In genomic region chr7:45923290-45923689, GRCh38 we compare ENCODE assay signal across 9 cellular contexts. TPM values are rescaled to one million over a fixed set of nuclear protein-coding genes. Genes with fewer than 3 reads are reported as not detected.
DNase-seq lines count a peak whose midpoint lies in the region; TF ChIP-seq lines count a peak whose summit lies in the region.
"Had no signal": no experiment of that assay in that cellular context is flagged by ENCODE, and none has a peak within 500 bp of the region (broad histone marks: within the 10 kb centered on the region; RNA-seq: fewer than 3 reads in every experiment).

No MANE protein-coding gene starts in this region.

- TF ChIP-seq EP300 in Ishikawa (IDR thresholded peaks at IDR 0.05; ENCODE audit: borderline replicate concordance) (no peak), sigmoid colon (IDR thresholded peaks at IDR 0.05) (no peak)

- intact Hi-C loops in sigmoid colon (cut with DNase I) = loop anchor here (2.0 to 10.0 kb wide), 2 partner anchors 1012 to 1330 kb away; no protein-coding TSS in a partner anchor

- TF ChIP-seq RAD21 in Ishikawa (IDR thresholded peaks at IDR 0.05; ENCODE audit: low read depth) = peak; percentile 99

- H3K4me3 ChIP-seq in SJCRH30 (no peak overlapping the region; the same call in 1 of the 2 replicates), astrocyte of the cerebellum (ENCODE audit: low read depth, low read length) (no peak overlapping the region), hepatocyte (peak overlapping the region; percentile 6), sigmoid colon (peak overlapping the region in 2 of 4 donors; percentile 56 to 66)

- WGBS in hepatocyte (ENCODE audit: low lambda C conversion rate, missing lambda C conversion rate) = 7% methylated on average over 9 of the region's 9 CpGs
- 5 to 10% methylated on average over 9 of the region's 9 CpGs for WGBS in sigmoid colon, 2 donors

- H3K27me3 ChIP-seq in SJCRH30 = no peaks in the 10 kb centered on the region
- H3K27me3 ChIP-seq in hepatocyte = peaks cover 21% of the 10 kb centered on the region
- H3K27me3 ChIP-seq in sigmoid colon = peaks cover 6 to 38% (median 12%) of the 10 kb centered on the region in 3 donors

- H4K20me1 ChIP-seq in hepatocyte (ENCODE audit: insufficient read depth, poor library complexity, severe bottlenecking) = peaks cover 8% of the 10 kb centered on the region

- H3K36me3 ChIP-seq in SJCRH30 = no peaks in the 10 kb centered on the region
- no peaks in the 10 kb centered on the region for H3K36me3 ChIP-seq in hepatocyte (replicated peaks; ENCODE audit: insufficient read depth, low read depth)
- no peaks in the 10 kb centered on the region for H3K36me3 ChIP-seq in sigmoid colon

- H3K79me2 ChIP-seq in hepatocyte = peaks cover 23% of the 10 kb centered on the region

- no peaks in the 10 kb centered on the region for H3K9me2 ChIP-seq in hepatocyte (replicated peaks; ENCODE audit: insufficient read depth)

- H3K27ac ChIP-seq in SJCRH30 (no peak overlapping the region), hepatocyte (no peak overlapping the region), sigmoid colon (peak overlapping the region in 1 of 4 donors; percentile 81)

- H3K4me2 ChIP-seq in hepatocyte = peak overlapping the region; percentile 89

- no peak for TF ChIP-seq POLR2A in sigmoid colon (IDR thresholded peaks at IDR 0.05)

- H3K9me3 ChIP-seq in SJCRH30 (replicated peaks) (no peaks in the 10 kb centered on the region), hepatocyte (ENCODE audit: low read depth) (no peaks in the 10 kb centered on the region), sigmoid colon (no peaks in the 10 kb centered on the region)

- peaks cover 2% of the 10 kb centered on the region; the same call in 1 of the 2 replicates for H3K4me1 ChIP-seq in SJCRH30
- peaks cover 15% of the 10 kb centered on the region for H3K4me1 ChIP-seq in hepatocyte (ENCODE audit: insufficient read depth)
- H3K4me1 ChIP-seq in sigmoid colon = peaks cover 0 to 47% (median 45%) of the 10 kb centered on the region in 4 donors

- DNase-seq in NCI-H1417 (lab: John Stamatoyannopoulos, UW) (peak; percentile 5 to 71 (median 51)), NCI-H1417 treated with DMSO at 0.1 percent for 48 hours (lab: John Stamatoyannopoulos, UW) (no peak), SJCRH30 (peak; percentile 60 to 77), astrocyte of the cerebellum (ENCODE audit: low read depth) (peak; percentile 59), hepatocyte (ENCODE audit: low spot score) (peak; percentile 88), sigmoid colon (peak; percentile 85), GM19238 (ENCODE audit: insufficient read length, low spot score) (no peak)

- TF ChIP-seq CTCF in astrocyte of the cerebellum (IDR thresholded peaks at IDR 0.05; ENCODE audit: low read depth, low read length, missing control alignments) (peak; percentile 97), hepatocyte (IDR thresholded peaks at IDR 0.05; ENCODE audit: poor library complexity) (peak; percentile 98), sigmoid colon (IDR thresholded peaks at IDR 0.05) (peak; percentile 61 to 88 (median 74))

- H2AFZ ChIP-seq in hepatocyte = peak overlapping the region; percentile 20

- in situ Hi-C loops in astrocyte of the cerebellum (cut with HindIII; ENCODE audit: low sequenced_read_pairs) = no loop called here

TF ChIP-seq in Ishikawa, 13 proteins besides CTCF, POLR2A, EP300 and RAD21:
- TF ChIP-seq MAX (IDR thresholded peaks at IDR 0.05) (peak; percentile 28), TCF12 (IDR thresholded peaks at IDR 0.05; ENCODE audit: low read depth) (no peak), TAF1 (IDR thresholded peaks at IDR 0.05; ENCODE audit: low read depth) (no peak), ZBTB7A (IDR thresholded peaks at IDR 0.05; ENCODE audit: low read depth) (no peak), EGR1 (IDR thresholded peaks at IDR 0.05) (no peak)
- TF ChIP-seq, protein P1, sequence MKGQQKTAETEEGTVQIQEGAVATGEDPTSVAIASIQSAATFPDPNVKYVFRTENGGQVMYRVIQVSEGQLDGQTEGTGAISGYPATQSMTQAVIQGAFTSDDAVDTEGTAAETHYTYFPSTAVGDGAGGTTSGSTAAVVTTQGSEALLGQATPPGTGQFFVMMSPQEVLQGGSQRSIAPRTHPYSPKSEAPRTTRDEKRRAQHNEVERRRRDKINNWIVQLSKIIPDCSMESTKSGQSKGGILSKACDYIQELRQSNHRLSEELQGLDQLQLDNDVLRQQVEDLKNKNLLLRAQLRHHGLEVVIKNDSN (IDR thresholded peaks at IDR 0.05) = no peak

RNA-seq across cellular contexts. Expression of gene IGFBP3, which starts 2.2 kb away (rescaled TPM):
- 0.56 TPM in 1 of 2 replicates, not detected in the other for total RNA-seq in SJCRH30 (2014; rRNA removed; shearing (Covaris generic))
- 573 and 632 TPM in 2 replicates for total RNA-seq in hepatocyte
- polyA plus RNA-seq in hepatocyte = 268 and 355 TPM in 2 replicates
- total RNA-seq in sigmoid colon = 100 to 1,000 TPM in 3 of 4 donors, 10 to 100 TPM in 1; 54.0 to 330 (median 177) TPM
- 10 to 100 TPM in 1 of 3 donors, 1 to 10 TPM in 2; 4.8 to 44.9 (median 5.3) TPM for polyA plus RNA-seq in sigmoid colon

RNA-seq across cellular contexts. Expression of gene IGFBP1, which starts 35.0 kb away (rescaled TPM):
- total RNA-seq in SJCRH30 (2014; rRNA removed; shearing (Covaris generic)) = not detected in 2 replicates
- total RNA-seq in hepatocyte (20.0 and 20.4 TPM in 2 replicates), sigmoid colon (not detected)
- polyA plus RNA-seq in hepatocyte (19.6 and 26.3 TPM in 2 replicates), sigmoid colon (not detected)
- polyA plus RNA-seq: esophagus had no signal

RNA-seq across cellular contexts. Expression of gene CCDC201, which starts 50.4 kb away (rescaled TPM):
- total RNA-seq in SJCRH30 (2014; rRNA removed; shearing (Covaris generic)) = not detected in 2 replicates
- total RNA-seq in hepatocyte (not detected in 2 replicates), sigmoid colon (not detected)
- polyA plus RNA-seq in hepatocyte (not detected in 2 replicates), sigmoid colon (not detected)
- polyA plus RNA-seq: esophagus had no signal

Comparison
In these comparisons a context has a peak if more than half of its experiments do, and no peak if none do; other contexts are left out.
1. DNase-seq: peak in NCI-H1417 (3 of 3), SJCRH30 (2 of 2), astrocyte of the cerebellum (single experiment), hepatocyte (single experiment) and sigmoid colon (single experiment); none in NCI-H1417 treated with DMSO at 0.1 percent for 48 hours (single experiment) and GM19238 (single experiment).
2. RNA of gene IGFBP3, which starts 2.2 kb away (total RNA-seq): 573 to 632 TPM in hepatocyte and 54.0 to 330 TPM in sigmoid colon; 0.56 TPM in SJCRH30; every median in the first group is over 10 times any median in the second.
3. RNA of gene IGFBP1, which starts 35.0 kb away (total RNA-seq): 20.0 to 20.4 TPM in hepatocyte; not detected in SJCRH30 and not detected in sigmoid colon; every median in the first group is over 10 times any median in the second.
4. Peak in every context shown above with its lines, with median percentiles within 50 percentile points of each other: CTCF ChIP-seq.